8 cellular contexts compared by ENCODE assay signal in genomic region chr11:101885631-101886030, GRCh38. TPM values are rescaled to one million over a fixed set of nuclear protein-coding genes. Genes with fewer than 3 reads are reported as not detected.
"Had no signal": no experiment of that assay in that cellular context is flagged by ENCODE, and none has a peak within 500 bp of the region (broad histone marks: within the 10 kb centered on the region; RNA-seq: fewer than 3 reads in every experiment).

No MANE protein-coding gene starts in this region.

- DNase-seq: H9, HCEC 1CT had no signal

- H3K9me3 Mint-ChIP-seq: GM23338, H9, IgD-negative memory B cell had no signal

- H3K4me2 ChIP-seq: GM23338 had no signal

- H2AFZ ChIP-seq: GM23338 had no signal

- H3K4me3 ChIP-seq: GM23338 had no signal

- H3K4me1 Mint-ChIP-seq: GM23338, H9 had no signal

- H3K27ac Mint-ChIP-seq: GM23338, H9, IgD-negative memory B cell had no signal

- H3K4me3 Mint-ChIP-seq: GM23338, H9, IgD-negative memory B cell had no signal

- FAIRE-seq: H1, H54, HepG2 had no signal

- H3K36me3 Mint-ChIP-seq: IgD-negative memory B cell had no signal

RNA-seq across cellular contexts. Expression of gene ANGPTL5, which starts 30.7 kb away (rescaled TPM):
- total RNA-seq: GM23338, H1, H9, HepG2, HT-29 had no signal
- polyA plus RNA-seq: GM23338, H1, HepG2, IgD-negative memory B cell had no signal
